ENCODE assay signal across 11 cellular contexts in the genomic region with DNA sequence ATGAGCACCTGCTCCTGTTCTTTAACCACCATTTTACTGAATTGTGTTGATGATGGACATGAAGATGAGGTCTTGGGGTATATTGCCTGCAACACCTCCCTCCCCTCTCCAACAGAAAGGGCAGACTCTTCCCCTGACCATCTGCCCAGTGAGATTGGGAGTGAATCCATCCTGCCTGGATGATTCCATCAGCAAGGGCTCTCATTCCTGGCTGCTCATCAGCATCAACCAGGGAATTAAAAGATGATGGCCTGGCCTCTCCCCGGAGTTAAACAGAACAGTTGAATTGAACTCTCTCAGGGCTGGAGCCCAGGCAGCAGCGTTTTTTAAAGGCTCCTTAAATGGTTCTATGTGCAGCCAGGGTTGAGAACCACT. TPM values are rescaled to one million over a fixed set of nuclear protein-coding genes. Genes with fewer than 3 reads are reported as not detected.
A peak's percentile ranks its signal among the peaks of the same experiment; 100 is the strongest.
DNase-seq lines count a peak whose midpoint lies in the region; ATAC-seq and TF ChIP-seq lines count a peak whose summit lies in the region.
"Had no signal": no experiment of that assay in that cellular context is flagged by ENCODE, and none has a peak within 500 bp of the region (broad histone marks: within the 10 kb centered on the region; RNA-seq: fewer than 3 reads in every experiment).

No MANE protein-coding gene starts in this region.

- no peak for TF ChIP-seq POLR2A in esophagus squamous epithelium (IDR thresholded peaks at IDR 0.05)

- TF ChIP-seq CTCF in 22Rv1 (IDR thresholded peaks at IDR 0.05) = no peak
- TF ChIP-seq CTCF in esophagus squamous epithelium (IDR thresholded peaks at IDR 0.05) = no peak

- intact Hi-C loops in esophagus squamous epithelium (cut with DNase I) = no loop called here

- DNase-seq in NCI-H69 (lab: John Stamatoyannopoulos, UW) (peak; percentile 71), esophagus squamous epithelium (lab: John Stamatoyannopoulos, UW) (no peak), COR-L47 (lab: John Stamatoyannopoulos, UW) (no peak), NCI-H2107 (lab: John Stamatoyannopoulos, UW) (no peak), NCI-H2029 (lab: John Stamatoyannopoulos, UW) (no peak)
- DNase-seq: hippocampal formation, KG1 had no signal

- H3K4me3 ChIP-seq in esophagus squamous epithelium (peak overlapping the region in 1 of 4 donors; percentile 34), neuron (ENCODE audit: low read length) (no peak overlapping the region)

- no peak for ATAC-seq in HG03521 (IDR thresholded peaks at IDR 0.05; ENCODE audit: unreplicated experiment)

- WGBS in esophagus squamous epithelium, 2 donors = 20% methylated on average over 2 of the region's 2 CpGs; no CpG with 5 or more reads in 1 of the 2 donors

- H3K4me1 ChIP-seq in esophagus squamous epithelium = peaks cover 36 to 97% (median 59%) of the 10 kb centered on the region in 3 donors
- peaks cover 46% of the 10 kb centered on the region for H3K4me1 ChIP-seq in neuron (ENCODE audit: insufficient read depth, low read length)

- H3K27me3 ChIP-seq in esophagus squamous epithelium = no peaks in the 10 kb centered on the region
- no peaks in the 10 kb centered on the region for H3K27me3 ChIP-seq in neuron (ENCODE audit: insufficient read depth, low read length)

- H2AFZ ChIP-seq in neuron (ENCODE audit: low read depth, low read length) = peak overlapping the region; percentile 0

- H3K27ac ChIP-seq in 22Rv1 = peak overlapping the region; percentile 82
- H3K27ac ChIP-seq in esophagus squamous epithelium = peak overlapping the region; percentile 72 to 90 (median 84)

- no peaks in the 10 kb centered on the region for H3K36me3 ChIP-seq in esophagus squamous epithelium
- H3K36me3 ChIP-seq in neuron (ENCODE audit: insufficient read depth, low read length) = no peaks in the 10 kb centered on the region

- H3K9me3 ChIP-seq in esophagus squamous epithelium (no peaks in the 10 kb centered on the region), neuron (ENCODE audit: low read length) (no peaks in the 10 kb centered on the region)

RNA-seq across cellular contexts. Expression of a gene that starts 14.5 kb away (rescaled TPM):
- total RNA-seq in esophagus squamous epithelium = 10 to 100 TPM; 43.7 to 57.4 (median 51.4) TPM

RNA-seq across cellular contexts. Expression of a gene that starts 57.3 kb away (rescaled TPM):
- under 1 TPM in 2 of 4 donors, not detected in 2; 0.15 to 0.38 TPM for total RNA-seq in esophagus squamous epithelium
- total RNA-seq: T-cell had no signal
